In the genomic region with DNA sequence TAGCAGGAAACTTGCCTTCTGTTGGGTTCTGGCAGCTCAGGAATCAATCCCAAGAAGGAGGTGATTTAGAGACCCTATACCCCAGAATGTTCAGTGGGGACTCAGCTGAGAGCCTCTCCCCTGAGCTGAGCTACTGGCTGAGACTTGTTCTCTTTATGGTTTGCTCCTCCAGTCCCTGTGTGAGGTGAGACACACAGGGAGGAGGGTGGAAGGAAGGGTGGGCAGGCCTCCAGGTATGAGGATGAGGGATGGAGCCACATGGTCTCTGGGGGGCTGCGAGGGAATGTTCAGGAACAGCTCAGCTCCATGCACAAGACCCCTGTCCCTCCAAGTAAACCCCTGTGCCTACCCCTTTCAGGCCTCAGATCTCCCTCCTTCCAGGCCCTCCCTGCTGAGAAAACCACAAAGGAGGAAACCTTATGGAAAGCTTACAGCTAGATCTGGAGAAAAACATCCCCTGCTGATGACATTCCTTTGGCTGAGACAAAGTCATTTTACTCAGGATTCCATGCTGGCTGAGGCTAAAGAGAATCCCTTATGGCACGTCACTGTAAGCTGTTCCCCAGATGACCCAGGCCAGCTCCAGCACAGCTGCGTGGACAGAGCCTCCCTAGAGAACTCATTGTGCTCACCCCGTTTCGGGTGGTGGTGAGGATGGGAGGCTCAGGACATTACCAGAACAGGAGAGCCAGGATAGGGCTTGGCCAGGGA, we compare ENCODE assay signal across 9 cellular contexts.
DNase-seq lines count a peak whose midpoint lies in the region; ATAC-seq, FAIRE-seq and TF ChIP-seq lines count a peak whose summit lies in the region.
"Had no signal": no experiment of that assay in that cellular context is flagged by ENCODE, and none has a peak within 500 bp of the region (broad histone marks: within the 10 kb centered on the region; RNA-seq: fewer than 3 reads in every experiment).

No MANE protein-coding gene starts in this region.

- H3K4me1 Mint-ChIP-seq in mesothelial cell of epicardium, result peaks cover 61% of the 10 kb centered on the region

- H3K4me3 Mint-ChIP-seq in mesothelial cell of epicardium, result peak overlapping the region; percentile 89

- H3K27ac Mint-ChIP-seq in mesothelial cell of epicardium, result peak overlapping the region; percentile 88

- H3K4me1 ChIP-seq in endothelial cell of umbilical vein (ENCODE audit: control insufficient read depth, extremely low read depth, insufficient read depth, low read length), result peaks cover 27% of the 10 kb centered on the region
- peaks cover 5 to 48% (median 35%) of the 10 kb centered on the region in 4 donors for H3K4me1 ChIP-seq in tibial artery

- BruUV-seq in endothelial cell of umbilical vein (replicated peaks; lab: Mats Ljungman, UMichigan), result no TSS peak

- H3K9ac ChIP-seq in endothelial cell of umbilical vein (replicated peaks; ENCODE audit: extremely low read depth, insufficient read depth, low read length), result no peak overlapping the region

- no peaks in the 10 kb centered on the region for H3K9me1 ChIP-seq in endothelial cell of umbilical vein (replicated peaks; ENCODE audit: control insufficient read depth, extremely low read depth, insufficient read depth, low read length)

- H3K27me3 ChIP-seq in endothelial cell of umbilical vein (ENCODE audit: control insufficient read depth in 2 of 2, insufficient read depth in 2 of 2, low read length in 2 of 2), result no peaks in the 10 kb centered on the region
- H3K27me3 ChIP-seq in tibial artery, result no peaks in the 10 kb centered on the region
- H3K27me3 ChIP-seq: testis had no signal

- H3K9me3 ChIP-seq in endothelial cell of umbilical vein (replicated peaks; ENCODE audit: control insufficient read depth, insufficient read depth, low read length), result no peaks in the 10 kb centered on the region
- no peaks in the 10 kb centered on the region for H3K9me3 ChIP-seq in tibial artery
- H3K9me3 ChIP-seq: testis had no signal

- intact Hi-C loops in endothelial cell of umbilical vein (cut with micrococcal nuclease), result no loop called here
- intact Hi-C loops in tibial artery (cut with DNase I; ENCODE audit: low total_unique reads), result no loop called here

- CTCF ChIA-PET in endothelial cell of umbilical vein (lab: Charles Lee), result interaction anchor here (1.1 to 14.5 kb wide), 4 partner anchors 9 to 57 kb away, joined by 4 to 139 read pairs (median 10); no protein-coding TSS in a partner anchor

- H3K4me3 ChIP-seq in endothelial cell of umbilical vein (replicated peaks in 1 of 3; ENCODE audit: insufficient read depth in 1 of 3, low read depth in 1 of 3, low read length in 3 of 3), result no peak overlapping the region
- H3K4me3 ChIP-seq in tibial artery, result no peak overlapping the region
- H3K4me3 ChIP-seq: testis had no signal

- H3K27ac ChIP-seq in endothelial cell of umbilical vein (ENCODE audit: insufficient read depth, low read depth, low read length), result no peak overlapping the region
- peak overlapping the region; percentile 14 to 91 for H3K27ac ChIP-seq in tibial artery

- POLR2A ChIA-PET in endothelial cell of umbilical vein (lab: Charles Lee), result no interaction called here

- no peak overlapping the region for H3K4me2 ChIP-seq in endothelial cell of umbilical vein (ENCODE audit: insufficient read depth, low read length)

- no peaks in the 10 kb centered on the region for H4K20me1 ChIP-seq in endothelial cell of umbilical vein (replicated peaks; ENCODE audit: control insufficient read depth, extremely low read depth, insufficient read depth, low read length)

- no peaks in the 10 kb centered on the region for H3K9me3 Mint-ChIP-seq in mesothelial cell of epicardium

- TF ChIP-seq POLR2A in endothelial cell of umbilical vein (IDR thresholded peaks at IDR 0.05; ENCODE audit: low read depth, low read length), result no peak

- H3K36me3 Mint-ChIP-seq in mesothelial cell of epicardium, result no peaks in the 10 kb centered on the region

- peak; percentile 12 for FAIRE-seq in endothelial cell of umbilical vein (lab: Jason Lieb, UNC)

- H2AFZ ChIP-seq in endothelial cell of umbilical vein (ENCODE audit: low read depth, low read length), result no peak overlapping the region

- no peaks in the 10 kb centered on the region for H3K27me3 Mint-ChIP-seq in mesothelial cell of epicardium (ENCODE audit: low read depth)

- DNase-seq in M059J (ENCODE audit: low read depth) (peak; percentile 62), endothelial cell of umbilical vein (ENCODE audit: low read depth, low spot score) (no peak), mesothelial cell of epicardium (ENCODE audit: low spot score in 2 of 2, unreplicated experiment in 2 of 2) (no peak), tibial artery (no peak), NCI-H2107 treated with DMSO at 0.1 percent for 48 hours (lab: John Stamatoyannopoulos, UW; ENCODE audit: unreplicated experiment) (no peak), NCI-H128 (lab: John Stamatoyannopoulos, UW; ENCODE audit: unreplicated experiment) (no peak)
- DNase-seq: activated gamma-delta T cell, testis had no signal

- TF ChIP-seq CTCF in endothelial cell of umbilical vein (IDR thresholded peaks at IDR 0.05; ENCODE audit: extremely low read depth in 1 of 2, insufficient read depth in 1 of 2, low read depth in 1 of 2, low read length in 2 of 2), result no peak
- no peak for TF ChIP-seq CTCF in mesothelial cell of epicardium (IDR thresholded peaks at IDR 0.05; ENCODE audit: unreplicated experiment)
- no peak for TF ChIP-seq CTCF in tibial artery (IDR thresholded peaks at IDR 0.05)

- ATAC-seq in HG02852 (IDR thresholded peaks at IDR 0.05; ENCODE audit: unreplicated experiment), result no peak

- dilution Hi-C loops in endothelial cell of umbilical vein (cut with MboI; ENCODE audit: extremely low pct_ligation_motif_present, low sequenced_read_pairs), result no loop called here

- H3K79me2 ChIP-seq in endothelial cell of umbilical vein (ENCODE audit: control insufficient read depth, insufficient read depth, low read length), result peaks cover 50% of the 10 kb centered on the region

- H3K36me3 ChIP-seq in endothelial cell of umbilical vein (ENCODE audit: control insufficient read depth in 2 of 2, extremely low read depth in 1 of 2, insufficient read depth in 2 of 2, low read length in 2 of 2) (no peaks in the 10 kb centered on the region), tibial artery (no peaks in the 10 kb centered on the region)

TF ChIP-seq in endothelial cell of umbilical vein, 7 proteins besides CTCF, POLR2A, EP300 and RAD21:
- no peak for TF ChIP-seq POLR2AphosphoS5 (IDR thresholded peaks at IDR 0.05; ENCODE audit: insufficient read depth, low read depth, low read length)
- TF ChIP-seq FOS (IDR thresholded peaks at IDR 0.05; ENCODE audit: borderline replicate concordance, insufficient read depth, low read length), result no peak
- no peak for TF ChIP-seq MYC (IDR thresholded peaks at IDR 0.05; ENCODE audit: low read depth, low read length)
- no peak for TF ChIP-seq JUN (IDR thresholded peaks at IDR 0.05; ENCODE audit: borderline replicate concordance, insufficient read depth, insufficient read length, low read depth)
- TF ChIP-seq EZH2 (IDR thresholded peaks at IDR 0.05; ENCODE audit: borderline replicate concordance, low read depth, low read length, severe bottlenecking), result no peak
- no peak for TF ChIP-seq GATA2 (IDR thresholded peaks at IDR 0.05; ENCODE audit: insufficient read depth, insufficient read length, low read depth, low read length)
- TF ChIP-seq, protein P1, sequence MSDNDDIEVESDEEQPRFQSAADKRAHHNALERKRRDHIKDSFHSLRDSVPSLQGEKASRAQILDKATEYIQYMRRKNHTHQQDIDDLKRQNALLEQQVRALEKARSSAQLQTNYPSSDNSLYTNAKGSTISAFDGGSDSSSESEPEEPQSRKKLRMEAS (IDR thresholded peaks at IDR 0.05; ENCODE audit: insufficient read depth, insufficient read length), result no peak
